ENCODE assay signal across 8 cellular contexts in genomic region chr17:78979780-78980623, GRCh38. TPM values are rescaled to one million over a fixed set of nuclear protein-coding genes. Genes with fewer than 3 reads are reported as not detected.
DNase-seq lines count a peak whose midpoint lies in the region; ATAC-seq and FAIRE-seq lines count a peak whose summit lies in the region.

A gene with protein sequence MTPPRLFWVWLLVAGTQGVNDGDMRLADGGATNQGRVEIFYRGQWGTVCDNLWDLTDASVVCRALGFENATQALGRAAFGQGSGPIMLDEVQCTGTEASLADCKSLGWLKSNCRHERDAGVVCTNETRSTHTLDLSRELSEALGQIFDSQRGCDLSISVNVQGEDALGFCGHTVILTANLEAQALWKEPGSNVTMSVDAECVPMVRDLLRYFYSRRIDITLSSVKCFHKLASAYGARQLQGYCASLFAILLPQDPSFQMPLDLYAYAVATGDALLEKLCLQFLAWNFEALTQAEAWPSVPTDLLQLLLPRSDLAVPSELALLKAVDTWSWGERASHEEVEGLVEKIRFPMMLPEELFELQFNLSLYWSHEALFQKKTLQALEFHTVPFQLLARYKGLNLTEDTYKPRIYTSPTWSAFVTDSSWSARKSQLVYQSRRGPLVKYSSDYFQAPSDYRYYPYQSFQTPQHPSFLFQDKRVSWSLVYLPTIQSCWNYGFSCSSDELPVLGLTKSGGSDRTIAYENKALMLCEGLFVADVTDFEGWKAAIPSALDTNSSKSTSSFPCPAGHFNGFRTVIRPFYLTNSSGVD (minus strand): TSS chr17:78979923. CDS start chr17:78977191, 2,732 bp downstream.

- in situ Hi-C loops in KBM-7 (cut with MboI; ENCODE audit: low pct_unique_long_range_greater_than_20kb, low sequenced_read_pairs) = no loop called here

- H3K36me3 Mint-ChIP-seq in activated CD4-positive, alpha-beta T cell treated with anti-CD3 and anti-CD28 coated beads for 36 hours (ENCODE audit: low read depth) = peaks cover 4% of the 10 kb centered on the region
- peaks cover 5% of the 10 kb centered on the region for H3K36me3 Mint-ChIP-seq in activated naive CD8-positive, alpha-beta T cell treated with anti-CD3 and anti-CD28 coated beads for 36 hours

- peaks cover 0 to 2% of the 10 kb centered on the region in 2 donors for H3K36me3 ChIP-seq in neuronal stem cell (replicated peaks in 1 of 2; ENCODE audit: control insufficient read depth in 2 of 2, insufficient read depth in 2 of 2, low read length in 2 of 2)

- peak; percentile 54 for DNase-seq in activated CD4-positive, alpha-beta T cell treated with anti-CD3 and anti-CD28 coated beads for 36 hours
- no peak for DNase-seq in activated CD4-positive, alpha-beta T cell treated with anti-CD3 and anti-CD28 coated beads for 1 hour
- DNase-seq in NCI-H524 treated with DMSO at 0.1 percent for 48 hours (lab: John Stamatoyannopoulos, UW) (peak; percentile 58), frontal cortex (ENCODE audit: low spot score in 2 of 2) (peak; percentile 72 to 82), neuronal stem cell (ENCODE audit: low spot score) (peak; percentile 20), KBM-7 (no peak)
- DNase-seq in activated naive CD8-positive, alpha-beta T cell treated with anti-CD3 and anti-CD28 coated beads for 36 hours = peak; percentile 42

- H3K18ac ChIP-seq in neuronal stem cell (ENCODE audit: low read length) = peak within 1 kb of the TSS; percentile 91

- POLR2A ChIA-PET in activated CD4-positive, alpha-beta T cell treated with anti-CD3 and anti-CD28 coated beads for 36 hours (lab: Charles Lee) = interaction anchor here (0.8 kb wide), 1 partner anchor 29 kb away, joined by 5 read pairs; the partner anchor contains the start of gene CANT1

- peak within 1 kb of the TSS; percentile 66 for H3K27ac ChIP-seq in neuronal stem cell (replicated peaks; ENCODE audit: low read length)

- CTCF ChIA-PET in activated CD4-positive, alpha-beta T cell treated with anti-CD3 and anti-CD28 coated beads for 36 hours (lab: Charles Lee) = interaction anchor here (0.7 to 2.0 kb wide), 3 partner anchors 8 to 628 kb away, joined by 3 to 5 read pairs (median 3); no protein-coding TSS in a partner anchor

- H4K91ac ChIP-seq in neuronal stem cell (ENCODE audit: low read depth, low read length, poor library complexity) = peak within 1 kb of the TSS; percentile 89

- no peak for FAIRE-seq in frontal cortex (lab: Jason Lieb, UNC)

- peaks cover 12 to 23% of the 10 kb centered on the region in 2 donors for H3K4me1 ChIP-seq in neuronal stem cell (ENCODE audit: control insufficient read depth in 2 of 2, insufficient read depth in 1 of 2, low read depth in 1 of 2, low read length in 2 of 2)

- intact Hi-C loops in activated CD4-positive, alpha-beta T cell treated with anti-CD3 and anti-CD28 coated beads for 36 hours (cut with DNase I, micrococcal nuclease) = loop anchor here in 1 of 2 experiments (10.0 kb wide), 1 partner anchor 485 kb away; no protein-coding TSS in a partner anchor

- peak within 1 kb of the TSS; percentile 64 for H3K9ac ChIP-seq in neuronal stem cell (ENCODE audit: low read depth, low read length, poor library complexity)

- no peaks in the 10 kb centered on the region for H3K9me3 ChIP-seq in neuronal stem cell (replicated peaks in 1 of 2; ENCODE audit: control insufficient read depth in 2 of 2, insufficient read depth in 1 of 2, low read depth in 1 of 2, low read length in 2 of 2)

- H2BK12ac ChIP-seq in neuronal stem cell (ENCODE audit: low read length) = peak within 1 kb of the TSS; percentile 25

- H3K27ac Mint-ChIP-seq in activated CD4-positive, alpha-beta T cell treated with anti-CD3 and anti-CD28 coated beads for 36 hours = peak within 1 kb of the TSS; percentile 74
- H3K27ac Mint-ChIP-seq in activated naive CD8-positive, alpha-beta T cell treated with anti-CD3 and anti-CD28 coated beads for 36 hours = peak within 1 kb of the TSS; percentile 83

- peak; percentile 82 for ATAC-seq in activated CD4-positive, alpha-beta T cell treated with anti-CD3 and anti-CD28 coated beads for 36 hours
- no peak for ATAC-seq in HG03108 (IDR thresholded peaks at IDR 0.05; ENCODE audit: unreplicated experiment)

- H2BK5ac ChIP-seq in neuronal stem cell (ENCODE audit: low read length) = peak within 1 kb of the TSS; percentile 94

- H3K4me2 ChIP-seq in neuronal stem cell (ENCODE audit: insufficient read depth, low read length, poor library complexity, severe bottlenecking) = no peak within 1 kb of the TSS

- peak within 1 kb of the TSS; percentile 97 for H4K8ac ChIP-seq in neuronal stem cell (ENCODE audit: low read depth, low read length)

- H3K4me3 Mint-ChIP-seq in activated CD4-positive, alpha-beta T cell treated with anti-CD3 and anti-CD28 coated beads for 36 hours = peak within 1 kb of the TSS; percentile 68
- H3K4me3 Mint-ChIP-seq in activated naive CD8-positive, alpha-beta T cell treated with anti-CD3 and anti-CD28 coated beads for 36 hours = peak within 1 kb of the TSS; percentile 78

- H3K9me3 Mint-ChIP-seq in activated CD4-positive, alpha-beta T cell treated with anti-CD3 and anti-CD28 coated beads for 36 hours (ENCODE audit: low read depth) = no peaks in the 10 kb centered on the region
- no peaks in the 10 kb centered on the region for H3K9me3 Mint-ChIP-seq in activated naive CD8-positive, alpha-beta T cell treated with anti-CD3 and anti-CD28 coated beads for 36 hours

- peak within 1 kb of the TSS; percentile 90 for H3K14ac ChIP-seq in neuronal stem cell (ENCODE audit: low read length)

- no peaks in the 10 kb centered on the region for H3K27me3 Mint-ChIP-seq in activated CD4-positive, alpha-beta T cell treated with anti-CD3 and anti-CD28 coated beads for 36 hours
- H3K27me3 Mint-ChIP-seq in activated naive CD8-positive, alpha-beta T cell treated with anti-CD3 and anti-CD28 coated beads for 36 hours = no peaks in the 10 kb centered on the region

- peak within 1 kb of the TSS; percentile 46 for H3K4ac ChIP-seq in neuronal stem cell (ENCODE audit: low read length)

- no peaks in the 10 kb centered on the region for H3K79me1 ChIP-seq in neuronal stem cell (ENCODE audit: low read depth, low read length)

- peak within 1 kb of the TSS; percentile 92 for H2AFZ ChIP-seq in neuronal stem cell (ENCODE audit: low read length)

- no peak within 1 kb of the TSS for H2BK120ac ChIP-seq in neuronal stem cell (ENCODE audit: low read depth, low read length)

- WGBS in neuronal stem cell (ENCODE audit: extremely low coverage in 2 of 2, insufficient read length in 2 of 2, insufficient replicate concordance in 1 of 2), 2 donors = no CpG with 5 or more reads among the region's 16 CpGs

- peak within 1 kb of the TSS; percentile 86 for H2BK15ac ChIP-seq in neuronal stem cell (ENCODE audit: low read length)

- H3K4me3 ChIP-seq in neuronal stem cell (ENCODE audit: low read length in 2 of 2) = peak within 1 kb of the TSS in 1 of 2 donors; percentile 47

- peaks cover 13% of the 10 kb centered on the region for H3K4me1 Mint-ChIP-seq in activated CD4-positive, alpha-beta T cell treated with anti-CD3 and anti-CD28 coated beads for 36 hours
- H3K4me1 Mint-ChIP-seq in activated naive CD8-positive, alpha-beta T cell treated with anti-CD3 and anti-CD28 coated beads for 36 hours = peaks cover 6% of the 10 kb centered on the region

- H2AK5ac ChIP-seq in neuronal stem cell (ENCODE audit: low read depth, low read length) = peak within 1 kb of the TSS; percentile 100

- no peaks in the 10 kb centered on the region for H3K27me3 ChIP-seq in neuronal stem cell (ENCODE audit: control insufficient read depth in 3 of 3, insufficient read depth in 3 of 3, low read depth in 1 of 3, low read length in 3 of 3)

- H3K23ac ChIP-seq in neuronal stem cell (ENCODE audit: low read depth, low read length, poor library complexity) = peak within 1 kb of the TSS; percentile 58

RNA-seq across cellular contexts. Expression of the gene that starts here (rescaled TPM):
- 10 to 100 TPM; 64.4 to 71.2 TPM for total RNA-seq in activated CD4-positive, alpha-beta T cell treated with anti-CD3 and anti-CD28 coated beads for 36 hours
- 10 to 100 TPM; 86.8 to 89.7 TPM for total RNA-seq in activated naive CD8-positive, alpha-beta T cell treated with anti-CD3 and anti-CD28 coated beads for 36 hours
- total RNA-seq in frontal cortex = 10.6 TPM
- 36.5 TPM for polyA plus RNA-seq in neuronal stem cell (2013, experiment 1 of 2)
- polyA plus RNA-seq in neuronal stem cell (2013, experiment 2 of 2) = 36.6 TPM

Comparison
In these comparisons a context has a peak if more than half of its experiments do, and no peak if none do; other contexts are left out.
1. DNase-seq: peak in activated CD4-positive, alpha-beta T cell treated with anti-CD3 and anti-CD28 coated beads for 36 hours (single experiment), NCI-H524 treated with DMSO at 0.1 percent for 48 hours (single experiment), activated naive CD8-positive, alpha-beta T cell treated with anti-CD3 and anti-CD28 coated beads for 36 hours (single experiment), frontal cortex (2 of 2) and neuronal stem cell (single experiment); none in activated CD4-positive, alpha-beta T cell treated with anti-CD3 and anti-CD28 coated beads for 1 hour (single experiment) and KBM-7 (single experiment).